Comparison of ENCODE assay signal across 8 cellular contexts in genomic region chr1:906532-907420, GRCh38. TPM values are rescaled to one million over a fixed set of nuclear protein-coding genes. Genes with fewer than 3 reads are reported as not detected.
DNase-seq lines count a peak whose midpoint lies in the region; ATAC-seq, FAIRE-seq and TF ChIP-seq lines count a peak whose summit lies in the region.

No MANE protein-coding gene starts in this region.

- no peak overlapping the region for H3K4me3 ChIP-seq in CD8-positive, alpha-beta memory T cell (ENCODE audit: low read length)
- H3K4me3 ChIP-seq in Karpas-422 (ENCODE audit: low read length), result no peak overlapping the region
- H3K4me3 ChIP-seq in astrocyte (ENCODE audit: insufficient read depth, low read depth, low read length), result no peak overlapping the region
- H3K4me3 ChIP-seq in right lobe of liver, result no peak overlapping the region

- H4K20me1 ChIP-seq in Karpas-422 (ENCODE audit: insufficient read depth, low read depth, low read length) (no peaks in the 10 kb centered on the region), astrocyte (ENCODE audit: insufficient read depth, low read length) (no peaks in the 10 kb centered on the region)

- H3K27me3 Mint-ChIP-seq in CD8-positive, alpha-beta memory T cell, result peaks cover 25 to 41% of the 10 kb centered on the region in 2 donors
- peaks cover 35% of the 10 kb centered on the region for H3K27me3 Mint-ChIP-seq in astrocyte (ENCODE audit: low read depth, unreplicated experiment)

- peaks cover 0 to 5% (median 1%) of the 10 kb centered on the region in 5 donors for H3K9me3 Mint-ChIP-seq in CD8-positive, alpha-beta memory T cell
- no peaks in the 10 kb centered on the region for H3K9me3 Mint-ChIP-seq in astrocyte (ENCODE audit: unreplicated experiment)

- no peak overlapping the region for H3K9ac ChIP-seq in Karpas-422 (ENCODE audit: low read length)
- no peak overlapping the region for H3K9ac ChIP-seq in astrocyte (ENCODE audit: low read length)

- H3K79me2 ChIP-seq in Karpas-422 (ENCODE audit: low read length) (no peaks in the 10 kb centered on the region), astrocyte (ENCODE audit: insufficient read depth, low read length) (no peaks in the 10 kb centered on the region)

- 19% methylated on average over 9 of the region's 20 CpGs for WGBS in right lobe of liver (ENCODE audit: insufficient coverage, low coverage, low lambda C conversion rate, missing lambda C conversion rate)

- peak; percentile 45 for FAIRE-seq in astrocyte (lab: Jason Lieb, UNC)

- CTCF ChIA-PET in CD8-positive, alpha-beta memory T cell (lab: Charles Lee), result interaction anchor here (2.4 to 2.5 kb wide), 2 partner anchors 14 to 69 kb away, joined by 13 read pairs; no protein-coding TSS in a partner anchor

- no peaks in the 10 kb centered on the region for H3K36me3 Mint-ChIP-seq in CD8-positive, alpha-beta memory T cell
- H3K36me3 Mint-ChIP-seq in astrocyte (ENCODE audit: low read depth, unreplicated experiment), result no peaks in the 10 kb centered on the region

- DNase-seq in CD8-positive, alpha-beta memory T cell, result no peak
- DNase-seq in Karpas-422 (peak; percentile 70), astrocyte (ENCODE audit: low read depth) (peak; percentile 47), right lobe of liver (peak in 2 of 3 donors; percentile 50 to 51), SHP77 treated with DMSO at 0.1 percent for 48 hours (lab: John Stamatoyannopoulos, UW) (no peak)
- DNase-seq in stimulated activated CD4-positive, alpha-beta T cell treated with anti-CD3 and anti-CD28 coated beads, Interleukin-4, amount 100 ng/mL, for 4 hours, result no peak

- peak overlapping the region in 1 of 8 donors; percentile 27 for H3K27ac Mint-ChIP-seq in CD8-positive, alpha-beta memory T cell
- no peak overlapping the region for H3K27ac Mint-ChIP-seq in astrocyte (ENCODE audit: unreplicated experiment)

- no peak overlapping the region for H3K27ac ChIP-seq in CD8-positive, alpha-beta memory T cell (ENCODE audit: low read depth, low read length)
- H3K27ac ChIP-seq in Karpas-422 (ENCODE audit: low read length) (no peak overlapping the region), astrocyte (ENCODE audit: low read depth, low read length) (no peak overlapping the region), right lobe of liver (no peak overlapping the region)

- peaks cover 13% of the 10 kb centered on the region for H3K27me3 ChIP-seq in CD8-positive, alpha-beta memory T cell (ENCODE audit: insufficient read depth, low read length, poor library complexity, severe bottlenecking)
- H3K27me3 ChIP-seq in Karpas-422 (ENCODE audit: low read length), result no peaks in the 10 kb centered on the region
- peaks cover 5% of the 10 kb centered on the region for H3K27me3 ChIP-seq in astrocyte (ENCODE audit: insufficient read depth, low read length)
- no peaks in the 10 kb centered on the region for H3K27me3 ChIP-seq in right lobe of liver

- no peaks in the 10 kb centered on the region for H3K9me2 ChIP-seq in Karpas-422 (replicated peaks; ENCODE audit: insufficient read depth, low read length)

- peak in 3 of 4 donors; percentile 31 to 41 (median 32) for ATAC-seq in right lobe of liver
- ATAC-seq in GM21528 (IDR thresholded peaks at IDR 0.05; ENCODE audit: low FRiP score, unreplicated experiment), result no peak
- no peak for ATAC-seq in HG02763 (IDR thresholded peaks at IDR 0.05; ENCODE audit: unreplicated experiment)

- POLR2A ChIA-PET in CD8-positive, alpha-beta memory T cell (lab: Charles Lee), result no interaction called here

- intact Hi-C loops in right lobe of liver (cut with DNase I), result no loop called here

- H3K36me3 ChIP-seq in CD8-positive, alpha-beta memory T cell (ENCODE audit: insufficient read depth, low read length), result no peaks in the 10 kb centered on the region
- no peaks in the 10 kb centered on the region for H3K36me3 ChIP-seq in Karpas-422 (ENCODE audit: insufficient read depth, low read length)
- H3K36me3 ChIP-seq in astrocyte (ENCODE audit: insufficient read depth, low read length), result no peaks in the 10 kb centered on the region
- no peaks in the 10 kb centered on the region for H3K36me3 ChIP-seq in right lobe of liver

- TF ChIP-seq CTCF in astrocyte (IDR thresholded peaks at IDR 0.05; ENCODE audit: insufficient read depth, low read depth, low read length), result no peak
- no peak for TF ChIP-seq CTCF in right lobe of liver (IDR thresholded peaks at IDR 0.05)

- H3K4me3 Mint-ChIP-seq in CD8-positive, alpha-beta memory T cell, result peak overlapping the region in 4 of 7 donors; percentile 20 to 81 (median 35)
- H3K4me3 Mint-ChIP-seq in astrocyte (ENCODE audit: unreplicated experiment), result peak overlapping the region; percentile 50

- H3K4me2 ChIP-seq in Karpas-422 (ENCODE audit: low read depth, low read length, poor library complexity, severe bottlenecking) (no peak overlapping the region), astrocyte (ENCODE audit: low read length) (peak overlapping the region; percentile 15)

- peaks cover 5 to 22% (median 9%) of the 10 kb centered on the region in 3 donors for H3K4me1 Mint-ChIP-seq in CD8-positive, alpha-beta memory T cell
- H3K4me1 Mint-ChIP-seq in astrocyte (ENCODE audit: low read depth, unreplicated experiment), result peaks cover 4% of the 10 kb centered on the region

- H2AFZ ChIP-seq in Karpas-422 (ENCODE audit: low read length) (no peak overlapping the region), astrocyte (ENCODE audit: low read depth, low read length) (no peak overlapping the region)

- no peak for TF ChIP-seq POLR2A in right lobe of liver (IDR thresholded peaks at IDR 0.05)

- no peaks in the 10 kb centered on the region for H3K4me1 ChIP-seq in CD8-positive, alpha-beta memory T cell (ENCODE audit: insufficient read depth, low read length)
- peaks cover 8% of the 10 kb centered on the region for H3K4me1 ChIP-seq in Karpas-422 (ENCODE audit: low read length)
- peaks cover 25% of the 10 kb centered on the region for H3K4me1 ChIP-seq in astrocyte (ENCODE audit: insufficient read depth, low read length)
- H3K4me1 ChIP-seq in right lobe of liver, result no peaks in the 10 kb centered on the region

- H3K9me3 ChIP-seq in CD8-positive, alpha-beta memory T cell (ENCODE audit: low read length), result no peaks in the 10 kb centered on the region
- H3K9me3 ChIP-seq in Karpas-422 (ENCODE audit: low read length) (no peaks in the 10 kb centered on the region), astrocyte (ENCODE audit: insufficient read depth, low read depth, low read length) (no peaks in the 10 kb centered on the region), right lobe of liver (no peaks in the 10 kb centered on the region)

RNA-seq across cellular contexts. Expression of gene SAMD11, which starts 16.9 kb away (rescaled TPM):
- not detected for total RNA-seq in CD8-positive, alpha-beta memory T cell
- 0.20 TPM for polyA plus RNA-seq in CD8-positive, alpha-beta memory T cell
- not detected in 2 replicates for total RNA-seq in Karpas-422 (2014; rRNA removed; shearing (Covaris generic); ENCODE audit: low replicate concordance)
- total RNA-seq in astrocyte (6.0 and 9.5 TPM in 2 replicates), right lobe of liver (1 to 10 TPM; 2.1 to 4.3 (median 3.7) TPM)

RNA-seq across cellular contexts. Expression of gene NOC2L, which starts 52.3 kb away (rescaled TPM):
- 100 to 1,000 TPM; 175 to 187 TPM for total RNA-seq in CD8-positive, alpha-beta memory T cell
- 72.3 TPM for polyA plus RNA-seq in CD8-positive, alpha-beta memory T cell
- total RNA-seq in Karpas-422 (2014; rRNA removed; shearing (Covaris generic); ENCODE audit: low replicate concordance), result 32.5 and 63.5 TPM in 2 replicates
- total RNA-seq in astrocyte (83.7 and 91.4 TPM in 2 replicates), right lobe of liver (10 to 100 TPM; 28.9 to 36.8 (median 30.2) TPM)

RNA-seq across cellular contexts. Expression of gene KLHL17, which starts 53.6 kb away (rescaled TPM):
- total RNA-seq in CD8-positive, alpha-beta memory T cell, result 10 to 100 TPM; 27.6 to 28.6 TPM
- polyA plus RNA-seq in CD8-positive, alpha-beta memory T cell, result 1.4 TPM
- total RNA-seq in Karpas-422 (2014; rRNA removed; shearing (Covaris generic); ENCODE audit: low replicate concordance), result 13.9 and 21.2 TPM in 2 replicates
- total RNA-seq in astrocyte (25.6 and 25.9 TPM in 2 replicates), right lobe of liver (1 to 10 TPM; 1.9 to 6.7 (median 4.3) TPM)

RNA-seq across cellular contexts. Expression of gene PLEKHN1, which starts 59.5 kb away (rescaled TPM):
- total RNA-seq in CD8-positive, alpha-beta memory T cell, result 1 to 10 TPM; 2.7 to 3.5 TPM
- 0.49 TPM for polyA plus RNA-seq in CD8-positive, alpha-beta memory T cell
- total RNA-seq in Karpas-422 (2014; rRNA removed; shearing (Covaris generic); ENCODE audit: low replicate concordance), result 0.72 TPM in 1 of 2 replicates, not detected in the other
- total RNA-seq in astrocyte (2.1 and 2.4 TPM in 2 replicates), right lobe of liver (1 to 10 TPM in 1 of 6 experiments, under 1 TPM in 4, not detected in 1; 0.11 to 2.4 (median 0.26) TPM)

Comparison
In these comparisons a context has a peak if more than half of its experiments do, and no peak if none do; other contexts are left out.
1. DNase-seq: peak in Karpas-422 (single experiment), astrocyte (single experiment) and right lobe of liver (2 of 3); none in CD8-positive, alpha-beta memory T cell (0 of 5), SHP77 treated with DMSO at 0.1 percent for 48 hours (single experiment) and stimulated activated CD4-positive, alpha-beta T cell treated with anti-CD3 and anti-CD28 coated beads, Interleukin-4, amount 100 ng/mL, for 4 hours (0 of 2).
2. ATAC-seq: peak in right lobe of liver (3 of 4); none in GM21528 (single experiment) and HG02763 (single experiment).